ENCODE assay signal across 38 cellular contexts in genomic region chr6:48979085-48979484, GRCh38.
"Had no signal": no experiment of that assay in that cellular context is flagged by ENCODE, and none has a peak within 500 bp of the region (broad histone marks: within the 10 kb centered on the region; RNA-seq: fewer than 3 reads in every experiment).

No MANE protein-coding gene starts in this region.

- H3K36me3 Mint-ChIP-seq: activated CD8-positive, alpha-beta memory T cell treated with anti-CD3 and anti-CD28 coated beads, Interleukin-2, amount 10 ng/mL, durations not matched to agents 7 days and 5 days; activated naive CD8-positive, alpha-beta T cell treated with anti-CD3 and anti-CD28 coated beads for 36 hours; T-cell had no signal

- H3K4me3 ChIP-seq: ascending aorta, MG63 had no signal

- H3K9me3 Mint-ChIP-seq: activated naive CD8-positive, alpha-beta T cell treated with anti-CD3 and anti-CD28 coated beads for 36 hours had no signal

- FAIRE-seq: RCC 7860 had no signal

- H3K4me3 Mint-ChIP-seq: activated B cell treated with CpG ODN at 0.5 μM for 24 hours; activated CD4-positive, alpha-beta memory T cell treated with anti-CD3 and anti-CD28 coated beads, Interleukin-2, amount 10 ng/mL, durations not matched to agents 7 days and 5 days; activated CD8-positive, alpha-beta memory T cell treated with anti-CD3 and anti-CD28 coated beads, Interleukin-2, amount 10 ng/mL, durations not matched to agents 7 days and 5 days; activated naive CD8-positive, alpha-beta T cell treated with anti-CD3 and anti-CD28 coated beads for 36 hours; T-cell had no signal

- H3K27ac Mint-ChIP-seq: activated B cell treated with CpG ODN at 0.5 μM for 24 hours; activated CD4-positive, alpha-beta memory T cell treated with anti-CD3 and anti-CD28 coated beads, Interleukin-2, amount 10 ng/mL, durations not matched to agents 7 days and 5 days; activated CD8-positive, alpha-beta memory T cell treated with anti-CD3 and anti-CD28 coated beads, Interleukin-2, amount 10 ng/mL, durations not matched to agents 7 days and 5 days; activated naive CD8-positive, alpha-beta T cell treated with anti-CD3 and anti-CD28 coated beads for 36 hours; T-cell had no signal

- H3K27me3 ChIP-seq: ascending aorta, MG63 had no signal

- H3K9me3 ChIP-seq: ascending aorta, MG63 had no signal

- H3K4me1 ChIP-seq: ascending aorta had no signal

- H3K27ac ChIP-seq: ascending aorta, RWPE1, VCaP had no signal

- DNase-seq: activated B cell treated with CpG ODN at 0.5 μM for 24 hours; activated CD4-positive, alpha-beta memory T cell treated with anti-CD3 and anti-CD28 coated beads, Interleukin-2, amount 10 ng/mL, durations not matched to agents 7 days and 5 days; activated CD4-positive, alpha-beta T cell treated with anti-CD3 and anti-CD28 coated beads for 4 hours; activated CD4-positive, alpha-beta T cell treated with anti-CD3 and anti-CD28 coated beads, Interleukin-2, amount 50 U/mL, for 1 hour; activated CD4-positive, CD25-positive, alpha-beta regulatory T cell treated with anti-CD3 and anti-CD28 coated beads, Interleukin-2, amount 50 U/mL, for 72 hours; activated CD8-positive, alpha-beta memory T cell treated with anti-CD3 and anti-CD28 coated beads for 24 hours; activated CD8-positive, alpha-beta memory T cell treated with anti-CD3 and anti-CD28 coated beads, Interleukin-2, amount 10 ng/mL, durations not matched to agents 7 days and 5 days; activated CD8-positive, alpha-beta memory T cell treated with anti-CD3 and anti-CD28 coated beads, Interleukin-2, amount 50 U/mL, for 48 hours; activated effector memory CD4-positive, alpha-beta T cell treated with anti-CD3 and anti-CD28 coated beads, Interleukin-2, amount 50 U/mL, for 16 hours; activated naive CD4-positive, alpha-beta T cell; activated naive CD4-positive, alpha-beta T cell treated with anti-CD3 and anti-CD28 coated beads, Interleukin-2, amount 50 U/mL, for 16 hours; activated naive CD8-positive, alpha-beta T cell treated with anti-CD3 and anti-CD28 coated beads for 36 hours; activated T-cell treated with anti-CD3 and anti-CD28 coated beads, Interleukin-2, amount 50 U/mL, for 48 hours; amniotic stem cell; Karpas-422; KBM-7; MG63; NCI-H1048; NCI-H1105 treated with DMSO at 0.1 percent for 48 hours; NCI-H1436; NCI-H1694; NCI-H1930; NCI-H2081 treated with DMSO at 0.1 percent for 48 hours; NCI-H226; NCI-H446 treated with DMSO at 0.1 percent for 48 hours; NCI-H524 treated with DMSO at 0.1 percent for 48 hours; NK-92 treated with Interleukin-12 subunit alpha and Interleukin-12 subunit beta, amount 100 ng/mL, for 24 hours; PC-3; SIG-M5; T-cell; T-helper 2 cell; T-helper 9 cell had no signal

- H3K27me3 Mint-ChIP-seq: activated B cell treated with CpG ODN at 0.5 μM for 24 hours; activated CD4-positive, alpha-beta memory T cell treated with anti-CD3 and anti-CD28 coated beads, Interleukin-2, amount 10 ng/mL, durations not matched to agents 7 days and 5 days; activated CD8-positive, alpha-beta memory T cell treated with anti-CD3 and anti-CD28 coated beads, Interleukin-2, amount 10 ng/mL, durations not matched to agents 7 days and 5 days; activated naive CD8-positive, alpha-beta T cell treated with anti-CD3 and anti-CD28 coated beads for 36 hours; T-cell had no signal

- H3K4me1 Mint-ChIP-seq: activated B cell treated with CpG ODN at 0.5 μM for 24 hours; activated CD4-positive, alpha-beta memory T cell treated with anti-CD3 and anti-CD28 coated beads, Interleukin-2, amount 10 ng/mL, durations not matched to agents 7 days and 5 days; activated CD8-positive, alpha-beta memory T cell treated with anti-CD3 and anti-CD28 coated beads, Interleukin-2, amount 10 ng/mL, durations not matched to agents 7 days and 5 days; activated naive CD8-positive, alpha-beta T cell treated with anti-CD3 and anti-CD28 coated beads for 36 hours; T-cell had no signal

- ATAC-seq: activated CD8-positive, alpha-beta memory T cell treated with anti-CD3 and anti-CD28 coated beads, Interleukin-2, amount 10 ng/mL, durations not matched to agents 7 days and 5 days; PC-3; Right ventricle myocardium inferior; SK-N-SH treated with all-trans-retinoic acid at 6 μM for 48 hours; T-cell had no signal

- H3K36me3 ChIP-seq: ascending aorta, MG63 had no signal
